19 cellular contexts compared by ENCODE assay signal in genomic region chr15:81074773-81075172, GRCh38. TPM values are rescaled to one million over a fixed set of nuclear protein-coding genes. Genes with fewer than 3 reads are reported as not detected.
DNase-seq lines count a peak whose midpoint lies in the region; ATAC-seq lines count a peak whose summit lies in the region.
"Had no signal": no experiment of that assay in that cellular context is flagged by ENCODE, and none has a peak within 500 bp of the region (broad histone marks: within the 10 kb centered on the region; RNA-seq: fewer than 3 reads in every experiment).

No MANE protein-coding gene starts in this region.

- POLR2A ChIA-PET in activated CD4-positive, alpha-beta T cell treated with anti-CD3 and anti-CD28 coated beads for 36 hours (lab: Charles Lee), result interaction anchor here (0.7 kb wide), 1 partner anchor 1944 kb away, joined by 3 read pairs; no protein-coding TSS in a partner anchor

- intact Hi-C loops in activated CD4-positive, alpha-beta T cell treated with anti-CD3 and anti-CD28 coated beads for 36 hours (cut with DNase I, micrococcal nuclease), result no loop called here

- no peak for ATAC-seq in activated CD4-positive, alpha-beta T cell treated with anti-CD3 and anti-CD28 coated beads for 36 hours
- peak; percentile 77 for ATAC-seq in activated T-helper 17 cell treated with anti-CD3 and anti-CD28 coated beads, Interleukin-2, amount 50 U/mL, for 72 hours (replicated peaks)
- ATAC-seq in HG03378 (IDR thresholded peaks at IDR 0.05; ENCODE audit: unreplicated experiment), result no peak

- CTCF ChIA-PET in activated CD4-positive, alpha-beta T cell treated with anti-CD3 and anti-CD28 coated beads for 36 hours (lab: Charles Lee), result interaction anchor here (2.5 kb wide), 1 partner anchor 192 kb away, joined by 12 read pairs; no protein-coding TSS in a partner anchor

- DNase-seq in activated CD4-positive, alpha-beta T cell treated with anti-CD3 and anti-CD28 coated beads for 36 hours, result peak; percentile 11
- no peak for DNase-seq in activated CD4-positive, alpha-beta T cell treated with anti-CD3 and anti-CD28 coated beads for 1 hour
- DNase-seq in NCI-H446 treated with DMSO at 0.1 percent for 48 hours (lab: John Stamatoyannopoulos, UW), result peak; percentile 51
- peak; percentile 65 for DNase-seq in myocyte (ENCODE audit: low read depth)
- DNase-seq in cerebellar cortex (ENCODE audit: low spot score), result no peak
- DNase-seq in DMS153 (lab: John Stamatoyannopoulos, UW), result no peak
- DNase-seq: AML-193, Caco-2, DMS79 treated with DMSO at 0.1 percent for 48 hours, GOT3, KBM-7, NCI-H1092, NCI-H1694, NCI-H2107, NCI-H345, NCI-H69 had no signal

- no peaks in the 10 kb centered on the region for H3K27me3 Mint-ChIP-seq in activated CD4-positive, alpha-beta T cell treated with anti-CD3 and anti-CD28 coated beads for 36 hours
- H3K27me3 Mint-ChIP-seq in activated T-helper 17 cell treated with anti-CD3 and anti-CD28 coated beads, Interleukin-2, amount 50 U/mL, for 72 hours, result peaks cover 10% of the 10 kb centered on the region

- H3K4me3 Mint-ChIP-seq in activated CD4-positive, alpha-beta T cell treated with anti-CD3 and anti-CD28 coated beads for 36 hours, result no peak overlapping the region
- H3K4me3 Mint-ChIP-seq in activated T-helper 17 cell treated with anti-CD3 and anti-CD28 coated beads, Interleukin-2, amount 50 U/mL, for 72 hours, result peak overlapping the region; percentile 34

- no peaks in the 10 kb centered on the region for H3K4me1 Mint-ChIP-seq in activated CD4-positive, alpha-beta T cell treated with anti-CD3 and anti-CD28 coated beads for 36 hours
- no peaks in the 10 kb centered on the region for H3K4me1 Mint-ChIP-seq in activated T-helper 17 cell treated with anti-CD3 and anti-CD28 coated beads, Interleukin-2, amount 50 U/mL, for 72 hours

- no peaks in the 10 kb centered on the region for H3K9me3 Mint-ChIP-seq in activated CD4-positive, alpha-beta T cell treated with anti-CD3 and anti-CD28 coated beads for 36 hours (ENCODE audit: low read depth)
- H3K9me3 Mint-ChIP-seq in activated T-helper 17 cell treated with anti-CD3 and anti-CD28 coated beads, Interleukin-2, amount 50 U/mL, for 72 hours, result peaks cover 4% of the 10 kb centered on the region

- H3K36me3 Mint-ChIP-seq in activated CD4-positive, alpha-beta T cell treated with anti-CD3 and anti-CD28 coated beads for 36 hours (ENCODE audit: low read depth), result peaks cover 2% of the 10 kb centered on the region
- no peaks in the 10 kb centered on the region for H3K36me3 Mint-ChIP-seq in activated T-helper 17 cell treated with anti-CD3 and anti-CD28 coated beads, Interleukin-2, amount 50 U/mL, for 72 hours (ENCODE audit: low read depth)

- H3K27ac Mint-ChIP-seq in activated CD4-positive, alpha-beta T cell treated with anti-CD3 and anti-CD28 coated beads for 36 hours, result no peak overlapping the region
- peak overlapping the region; percentile 59 for H3K27ac Mint-ChIP-seq in activated T-helper 17 cell treated with anti-CD3 and anti-CD28 coated beads, Interleukin-2, amount 50 U/mL, for 72 hours

RNA-seq across cellular contexts. Expression of gene CFAP161, which starts 59.3 kb away (rescaled TPM):
- not detected for total RNA-seq in activated CD4-positive, alpha-beta T cell treated with anti-CD3 and anti-CD28 coated beads for 36 hours
- under 1 TPM in 1 of 2 donors, not detected in 1; 0.15 TPM for total RNA-seq in activated T-helper 17 cell treated with anti-CD3 and anti-CD28 coated beads, Interleukin-2, amount 50 U/mL, for 72 hours
- total RNA-seq in myocyte, result 0.24 TPM in 1 of 2 replicates, not detected in the other
- polyA plus RNA-seq in myocyte (2012), result 0.20 TPM
- total RNA-seq: Caco-2, M059J had no signal

Comparison
In these comparisons a context has a peak if more than half of its experiments do, and no peak if none do; other contexts are left out.
1. DNase-seq: peak in activated CD4-positive, alpha-beta T cell treated with anti-CD3 and anti-CD28 coated beads for 36 hours (single experiment), NCI-H446 treated with DMSO at 0.1 percent for 48 hours (single experiment) and myocyte (single experiment); none in activated CD4-positive, alpha-beta T cell treated with anti-CD3 and anti-CD28 coated beads for 1 hour (single experiment), cerebellar cortex (single experiment) and DMS153 (single experiment).